In genomic region chr5:39394946-39395345, GRCh38 we compare ENCODE assay signal across 12 cellular contexts. TPM values are rescaled to one million over a fixed set of nuclear protein-coding genes. Genes with fewer than 3 reads are reported as not detected.
A peak's percentile ranks its signal among the peaks of the same experiment; 100 is the strongest.
DNase-seq lines count a peak whose midpoint lies in the region; ATAC-seq and TF ChIP-seq lines count a peak whose summit lies in the region.
"Had no signal": no experiment of that assay in that cellular context is flagged by ENCODE, and none has a peak within 500 bp of the region (broad histone marks: within the 10 kb centered on the region; RNA-seq: fewer than 3 reads in every experiment).

No MANE protein-coding gene starts in this region.

- in situ Hi-C loops in astrocyte of the spinal cord (cut with HindIII; ENCODE audit: low sequenced_read_pairs) = no loop called here

- POLR2A ChIA-PET in activated CD8-positive, alpha-beta T cell treated with anti-CD3 and anti-CD28 coated beads for 36 hours (lab: Charles Lee) = no interaction called here

- no peak for TF ChIP-seq CTCF in astrocyte of the spinal cord (IDR thresholded peaks at IDR 0.05; ENCODE audit: low read depth, low read length)
- no peak for TF ChIP-seq CTCF in activated CD8-positive, alpha-beta T cell treated with anti-CD3 and anti-CD28 coated beads for 36 hours (IDR thresholded peaks at IDR 0.05)

- no peak overlapping the region for H3K27ac Mint-ChIP-seq in activated CD8-positive, alpha-beta T cell treated with anti-CD3 and anti-CD28 coated beads for 36 hours

- peak; percentile 22 for DNase-seq in H4 (ENCODE audit: low spot score)
- DNase-seq in astrocyte of the spinal cord (ENCODE audit: low read depth, low spot score) = peak; percentile 68
- DNase-seq in foreskin melanocyte = peak; percentile 85
- peak; percentile 80 for DNase-seq in stromal cell of bone marrow (ENCODE audit: low read depth)
- no peak for DNase-seq in ureter (ENCODE audit: low spot score)
- no peak for DNase-seq in activated CD8-positive, alpha-beta T cell treated with anti-CD3 and anti-CD28 coated beads for 36 hours
- no peak for DNase-seq in NCI-H2107 treated with DMSO at 0.1 percent for 48 hours (lab: John Stamatoyannopoulos, UW; ENCODE audit: unreplicated experiment)
- DNase-seq: Caco-2; islet precursor cell; NCI-H2227 treated with DMSO at 0.1 percent for 48 hours; stimulated activated CD8-positive, alpha-beta memory T cell treated with anti-CD3 and anti-CD28 coated beads, Interleukin-4, amount 100 ng/mL, for 48 hours had no signal

- no peaks in the 10 kb centered on the region for H3K36me3 Mint-ChIP-seq in activated CD8-positive, alpha-beta T cell treated with anti-CD3 and anti-CD28 coated beads for 36 hours (ENCODE audit: low read depth)

- ATAC-seq in HG03565 (IDR thresholded peaks at IDR 0.05; ENCODE audit: unreplicated experiment) = no peak
- no peak for ATAC-seq in activated CD8-positive, alpha-beta T cell treated with anti-CD3 and anti-CD28 coated beads for 36 hours

- no peaks in the 10 kb centered on the region for H3K9me3 Mint-ChIP-seq in activated CD8-positive, alpha-beta T cell treated with anti-CD3 and anti-CD28 coated beads for 36 hours

- no peak overlapping the region for H3K4me3 ChIP-seq in astrocyte of the spinal cord (ENCODE audit: low read depth, low read length)

- peaks cover 5% of the 10 kb centered on the region for H3K4me1 Mint-ChIP-seq in activated CD8-positive, alpha-beta T cell treated with anti-CD3 and anti-CD28 coated beads for 36 hours (ENCODE audit: low read depth)

- H3K4me3 Mint-ChIP-seq in activated CD8-positive, alpha-beta T cell treated with anti-CD3 and anti-CD28 coated beads for 36 hours = no peak overlapping the region

- no peaks in the 10 kb centered on the region for H3K27me3 Mint-ChIP-seq in activated CD8-positive, alpha-beta T cell treated with anti-CD3 and anti-CD28 coated beads for 36 hours

- intact Hi-C loops in activated CD8-positive, alpha-beta T cell treated with anti-CD3 and anti-CD28 coated beads for 36 hours (cut with micrococcal nuclease) = no loop called here

- CTCF ChIA-PET in activated CD8-positive, alpha-beta T cell treated with anti-CD3 and anti-CD28 coated beads for 36 hours (lab: Charles Lee) = interaction anchor here (1.1 kb wide), 1 partner anchor 149 kb away, joined by 3 read pairs; no protein-coding TSS in a partner anchor

RNA-seq across cellular contexts. Expression of gene DAB2, which starts 29.8 kb away (rescaled TPM):
- total RNA-seq in H4 (2014; rRNA removed; shearing (Covaris generic)) = 16.7 and 17.6 TPM in 2 replicates
- 77.2 TPM for total RNA-seq in ureter
- total RNA-seq in activated CD8-positive, alpha-beta T cell treated with anti-CD3 and anti-CD28 coated beads for 36 hours = under 1 TPM in 1 of 2 experiments, not detected in 1; 0.16 TPM

RNA-seq across cellular contexts. Expression of gene C9, which starts 30.7 kb away (rescaled TPM):
- total RNA-seq in H4 (2014; rRNA removed; shearing (Covaris generic)) = not detected in 2 replicates
- total RNA-seq in ureter = not detected
- not detected for total RNA-seq in activated CD8-positive, alpha-beta T cell treated with anti-CD3 and anti-CD28 coated beads for 36 hours

Comparison
In these comparisons a context has a peak if more than half of its experiments do, and no peak if none do; other contexts are left out.
1. DNase-seq: peak in H4 (single experiment), astrocyte of the spinal cord (single experiment), foreskin melanocyte (single experiment) and stromal cell of bone marrow (single experiment); none in ureter (single experiment), activated CD8-positive, alpha-beta T cell treated with anti-CD3 and anti-CD28 coated beads for 36 hours (single experiment) and NCI-H2107 treated with DMSO at 0.1 percent for 48 hours (single experiment).
2. RNA of gene DAB2, which starts 29.8 kb away (total RNA-seq): 77.2 TPM in ureter (single experiment) and 16.7 to 17.6 TPM in H4; 0.16 TPM in activated CD8-positive, alpha-beta T cell treated with anti-CD3 and anti-CD28 coated beads for 36 hours; every median in the first group is over 10 times any median in the second.